ENCODE assay signal across 30 cellular contexts in genomic region chr10:67603086-67603485, GRCh38.
"Had no signal": no experiment of that assay in that cellular context is flagged by ENCODE, and none has a peak within 500 bp of the region (broad histone marks: within the 10 kb centered on the region; RNA-seq: fewer than 3 reads in every experiment).

No MANE protein-coding gene starts in this region.

- H3K9ac ChIP-seq: KMS-11 had no signal

- H3K36me3 ChIP-seq: ascending aorta, Peyer's patch had no signal

- H3K27me3 ChIP-seq: ascending aorta, Peyer's patch had no signal

- H3K27ac ChIP-seq: ascending aorta, KMS-11, Peyer's patch, RWPE1, VCaP had no signal

- H3K9me3 ChIP-seq: ascending aorta, Peyer's patch had no signal

- DNase-seq: activated CD4-positive, alpha-beta memory T cell treated with anti-CD3 and anti-CD28 coated beads for 36 hours; activated CD4-positive, alpha-beta T cell treated with anti-CD3 and anti-CD28 coated beads, Interleukin-2, amount 10 ng/mL, durations not matched to agents 7 days and 5 days; activated CD4-positive, CD25-positive, alpha-beta regulatory T cell; activated CD8-positive, alpha-beta memory T cell treated with anti-CD3 and anti-CD28 coated beads for 24 hours; activated effector memory CD4-positive, alpha-beta T cell treated with anti-CD3 and anti-CD28 coated beads, Interleukin-2, amount 50 U/mL, for 16 hours; activated naive CD4-positive, alpha-beta T cell treated with Interleukin-2 at 50 U/mL for 16 hours; activated naive CD8-positive, alpha-beta T cell treated with anti-CD3 and anti-CD28 coated beads, Interleukin-2, amount 50 U/mL, for 24 hours; activated T-cell treated with anti-CD3 and anti-CD28 coated beads, Interleukin-2, amount 50 U/mL, for 4 hours; amniotic stem cell; NCI-H1092 treated with DMSO at 0.1 percent for 48 hours; NCI-H1417 treated with DMSO at 0.1 percent for 48 hours; NCI-H1694 treated with DMSO at 0.1 percent for 48 hours; NCI-H2029 treated with DMSO at 0.1 percent for 48 hours; NCI-H345; NCI-H510A; NCI-H526 treated with DMSO at 0.1 percent for 48 hours; NK-92 treated with Interleukin-12 subunit alpha and Interleukin-12 subunit beta, amount 100 ng/mL, for 24 hours; OCI-M1; Peyer's patch; SHP77; T-cell; T-helper 2 cell; T1000 had no signal

- H3K4me3 ChIP-seq: ascending aorta, Peyer's patch had no signal

- H3K27ac Mint-ChIP-seq: activated CD4-positive, alpha-beta memory T cell treated with anti-CD3 and anti-CD28 coated beads for 36 hours; activated CD4-positive, alpha-beta T cell treated with anti-CD3 and anti-CD28 coated beads, Interleukin-2, amount 10 ng/mL, durations not matched to agents 7 days and 5 days; activated naive CD4-positive, alpha-beta T cell treated with anti-CD3 and anti-CD28 coated beads, Interleukin-2, amount 50 U/mL, for 72 hours; activated naive CD8-positive, alpha-beta T cell treated with anti-CD3 and anti-CD28 coated beads, Interleukin-2, amount 50 U/mL, for 24 hours; brain; T-cell had no signal

- H3K9me3 Mint-ChIP-seq: activated CD4-positive, alpha-beta memory T cell treated with anti-CD3 and anti-CD28 coated beads for 36 hours; activated CD4-positive, alpha-beta T cell treated with anti-CD3 and anti-CD28 coated beads, Interleukin-2, amount 10 ng/mL, durations not matched to agents 7 days and 5 days; activated naive CD4-positive, alpha-beta T cell treated with anti-CD3 and anti-CD28 coated beads, Interleukin-2, amount 50 U/mL, for 72 hours; activated naive CD8-positive, alpha-beta T cell treated with anti-CD3 and anti-CD28 coated beads, Interleukin-2, amount 50 U/mL, for 24 hours; activated T-cell treated with anti-CD3 and anti-CD28 coated beads, Interleukin-2, amount 50 U/mL, for 4 hours; brain; T-cell had no signal

- H3K4me1 ChIP-seq: ascending aorta, Peyer's patch had no signal

- ATAC-seq: activated naive CD4-positive, alpha-beta T cell treated with anti-CD3 and anti-CD28 coated beads, Interleukin-2, amount 50 U/mL, for 72 hours; activated naive CD8-positive, alpha-beta T cell treated with anti-CD3 and anti-CD28 coated beads, Interleukin-2, amount 50 U/mL, for 24 hours; activated T-cell treated with anti-CD3 and anti-CD28 coated beads, Interleukin-2, amount 50 U/mL, for 4 hours; T-cell had no signal

- H3K4me1 Mint-ChIP-seq: brain had no signal

- FAIRE-seq: TTC549 had no signal

- H3K4me3 Mint-ChIP-seq: activated CD4-positive, alpha-beta memory T cell treated with anti-CD3 and anti-CD28 coated beads for 36 hours; activated CD4-positive, alpha-beta T cell treated with anti-CD3 and anti-CD28 coated beads, Interleukin-2, amount 10 ng/mL, durations not matched to agents 7 days and 5 days; activated naive CD8-positive, alpha-beta T cell treated with anti-CD3 and anti-CD28 coated beads, Interleukin-2, amount 50 U/mL, for 24 hours; activated T-cell treated with anti-CD3 and anti-CD28 coated beads, Interleukin-2, amount 50 U/mL, for 4 hours; brain; T-cell had no signal

- H3K36me3 Mint-ChIP-seq: activated CD4-positive, alpha-beta memory T cell treated with anti-CD3 and anti-CD28 coated beads for 36 hours; activated naive CD4-positive, alpha-beta T cell treated with anti-CD3 and anti-CD28 coated beads, Interleukin-2, amount 50 U/mL, for 72 hours; brain; T-cell had no signal

- H3K4me2 ChIP-seq: KMS-11 had no signal
